ENCODE assay signal across 20 cellular contexts in the genomic region with DNA sequence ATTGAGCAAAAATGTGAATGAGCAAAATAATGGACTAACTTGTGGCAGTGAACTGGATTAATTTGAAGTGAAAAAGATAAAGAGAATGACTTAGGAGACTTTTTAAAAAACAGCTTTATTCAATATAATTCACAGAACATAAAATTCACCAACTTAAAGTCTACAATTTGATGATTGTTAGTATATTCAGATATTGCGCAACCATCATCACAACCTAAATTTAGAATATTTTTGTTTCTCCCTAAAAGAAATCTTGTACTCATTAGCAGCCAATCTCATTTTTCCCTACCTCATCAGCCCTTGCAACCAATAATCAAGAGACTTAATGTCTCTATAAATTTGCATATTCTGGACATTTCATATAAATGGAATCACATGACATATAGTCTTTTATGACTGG.
DNase-seq lines count a peak whose midpoint lies in the region; ATAC-seq, FAIRE-seq and TF ChIP-seq lines count a peak whose summit lies in the region.
"Had no signal": no experiment of that assay in that cellular context is flagged by ENCODE, and none has a peak within 500 bp of the region (broad histone marks: within the 10 kb centered on the region; RNA-seq: fewer than 3 reads in every experiment).

No MANE protein-coding gene starts in this region.

- H2AK5ac ChIP-seq in IMR-90 (ENCODE audit: low read depth, low read length), result no peak overlapping the region
- no peak overlapping the region for H2AK5ac ChIP-seq in H1 (ENCODE audit: low read depth, low read length)

- H3K4me3 ChIP-seq in HepG2 (replicated peaks in 1 of 3; ENCODE audit: insufficient read depth in 1 of 3, low read depth in 2 of 3, low read length in 3 of 3), result no peak overlapping the region
- no peak overlapping the region for H3K4me3 ChIP-seq in right lobe of liver
- H3K4me3 ChIP-seq in IMR-90 (ENCODE audit: insufficient read depth, low read depth, low read length), result no peak overlapping the region
- no peak overlapping the region for H3K4me3 ChIP-seq in H1 (ENCODE audit: extremely low read depth in 1 of 4, insufficient read depth in 2 of 4, low read depth in 3 of 4, low read length in 4 of 4)
- no peak overlapping the region for H3K4me3 ChIP-seq in small intestine (ENCODE audit: low read depth in 1 of 2, low read length in 2 of 2)
- H3K4me3 ChIP-seq: BLaER1 treated with 17β-estradiol and CSF1 and Interleukin-3, amounts not matched to agents 10 nM and 100 nM had no signal

- no peak overlapping the region for H2BK120ac ChIP-seq in IMR-90 (ENCODE audit: low read depth, low read length)
- no peak overlapping the region for H2BK120ac ChIP-seq in H1 (replicated peaks; ENCODE audit: low read depth, low read length)

- DNase-seq in HepG2 (ENCODE audit: low spot score) (no peak), right lobe of liver (no peak), IMR-90 (no peak), H1 (ENCODE audit: low read depth in 1 of 2, low spot score in 2 of 2) (no peak), islet precursor cell (no peak), small intestine (no peak)
- DNase-seq: ACHN; AML-193; BE2C; Calu3; CD4-positive, alpha-beta T cell; CD8-positive, alpha-beta memory T cell; DMS53; DMS79 treated with DMSO at 0.1 percent for 48 hours; H9; HFFc6 had no signal

- H3K4me2 ChIP-seq in HepG2 (ENCODE audit: low read depth, low read length) (no peak overlapping the region), IMR-90 (ENCODE audit: low read depth, low read length) (no peak overlapping the region), H1 (ENCODE audit: insufficient read depth in 1 of 2, low read depth in 2 of 2, low read length in 2 of 2) (no peak overlapping the region)
- H3K4me2 ChIP-seq: BLaER1 treated with 17β-estradiol and CSF1 and Interleukin-3, amounts not matched to agents 10 nM and 100 nM had no signal

- H2BK20ac ChIP-seq in IMR-90 (ENCODE audit: low read depth, low read length), result no peak overlapping the region
- H2BK20ac ChIP-seq in H1 (ENCODE audit: low read length), result no peak overlapping the region

- dilution Hi-C loops in IMR-90 (cut with HindIII; ENCODE audit: low sequenced_read_pairs, unreplicated experiment), result no loop called here

- 100% methylated on average over 1 of the region's 1 CpG for WGBS in HepG2 (ENCODE audit: low lambda C conversion rate)
- 91% methylated on average over 1 of the region's 1 CpG for WGBS in right lobe of liver (ENCODE audit: insufficient coverage, low coverage, low lambda C conversion rate, missing lambda C conversion rate)
- WGBS in IMR-90 (ENCODE audit: extremely low coverage in 2 of 2, insufficient read length in 1 of 2), 2 experiments, result no CpG with 5 or more reads among the region's 1 CpG
- WGBS in H1 (ENCODE audit: extremely low coverage in 1 of 2, insufficient coverage in 1 of 2, insufficient read length in 1 of 2, insufficient replicate concordance in 2 of 2, low coverage in 1 of 2, low lambda C conversion rate in 2 of 2, missing lambda C conversion rate in 1 of 2), 2 experiments, result 95% methylated on average over 1 of the region's 1 CpG; no CpG with 5 or more reads in 1 of the 2 experiments
- WGBS in small intestine, 3 donors, result 94 to 100% (median 100%) methylated on average over 1 of the region's 1 CpG

- no peak for TF ChIP-seq POLR2A in HepG2 (IDR thresholded peaks at IDR 0.05; ENCODE audit: insufficient read depth in 1 of 2, low read depth in 2 of 2, low read length in 2 of 2)
- TF ChIP-seq POLR2A in right lobe of liver (IDR thresholded peaks at IDR 0.05), result no peak
- TF ChIP-seq POLR2A in IMR-90 (IDR thresholded peaks at IDR 0.05; ENCODE audit: low read depth, low read length), result no peak
- TF ChIP-seq POLR2A in H1 (IDR thresholded peaks at IDR 0.05; ENCODE audit: control extremely low read depth in 1 of 2, low read depth in 2 of 2, low read length in 2 of 2), result no peak

- TF ChIP-seq CTCF in HepG2 (CRISPR knock-in tag; IDR thresholded peaks at IDR 0.05) (no peak), right lobe of liver (IDR thresholded peaks at IDR 0.05) (no peak), IMR-90 (conservative IDR thresholded peaks at IDR 0.05; ENCODE audit: low read depth, low read length) (no peak), H1 (IDR thresholded peaks at IDR 0.05; ENCODE audit: control extremely low read depth in 1 of 3, insufficient read depth in 1 of 3, low read depth in 1 of 3, low read length in 3 of 3) (no peak)

- no peak overlapping the region for H2AK9ac ChIP-seq in IMR-90 (replicated peaks; ENCODE audit: low read depth, low read length, poor library complexity)

- no peak overlapping the region for H3K18ac ChIP-seq in IMR-90 (ENCODE audit: low read depth, low read length)
- H3K18ac ChIP-seq in H1 (ENCODE audit: extremely low read depth, low read length), result no peak overlapping the region

- no peaks in the 10 kb centered on the region for H3K9me1 ChIP-seq in IMR-90 (ENCODE audit: insufficient read depth, low read length)

- H3K23ac ChIP-seq in IMR-90 (ENCODE audit: low read depth, low read length) (no peak overlapping the region), H1 (ENCODE audit: insufficient read length) (no peak overlapping the region)

- H3K14ac ChIP-seq in IMR-90 (replicated peaks; ENCODE audit: low read depth, low read length) (no peak overlapping the region), H1 (ENCODE audit: insufficient read length) (no peak overlapping the region)

- H3K9ac ChIP-seq in HepG2 (ENCODE audit: insufficient read depth, low read depth, low read length) (no peak overlapping the region), IMR-90 (ENCODE audit: low read depth, low read length) (no peak overlapping the region), H1 (replicated peaks in 1 of 4; ENCODE audit: extremely low read depth in 1 of 4, low read depth in 3 of 4, low read length in 3 of 4) (no peak overlapping the region)
- H3K9ac ChIP-seq: BLaER1 treated with 17β-estradiol and CSF1 and Interleukin-3, amounts not matched to agents 10 nM and 100 nM had no signal

- in situ Hi-C loops in HepG2 (cut with HindIII; ENCODE audit: extremely low pct_ligation_motif_present, low pct_unique_long_range_greater_than_20kb) (no loop called here), IMR-90 (cut with MboI; ENCODE audit: low sequenced_read_pairs) (no loop called here)

- H3K9me3 ChIP-seq in HepG2 (ENCODE audit: low read length), result 0 out of 2 replicates have a peak, but pooled peaks cover 7% of the 10 kb centered on the region
- no peaks in the 10 kb centered on the region for H3K9me3 ChIP-seq in right lobe of liver
- H3K9me3 ChIP-seq in IMR-90 (ENCODE audit: control insufficient read depth, insufficient read depth, low read length), result no peaks in the 10 kb centered on the region
- no peaks in the 10 kb centered on the region for H3K9me3 ChIP-seq in H1 (ENCODE audit: insufficient read depth in 2 of 2, low read depth in 1 of 2, low read length in 1 of 2)
- H3K9me3 ChIP-seq in small intestine (ENCODE audit: control insufficient read depth, low read depth), result no peaks in the 10 kb centered on the region
- H3K9me3 ChIP-seq: BE2C had no signal

- BruUV-seq in HepG2 (replicated peaks; lab: Mats Ljungman, UMichigan) (no TSS peak), IMR-90 (replicated peaks; lab: Mats Ljungman, UMichigan) (no TSS peak)

- no peak for ATAC-seq in HepG2
- no peak for ATAC-seq in right lobe of liver
- ATAC-seq in IMR-90 (ENCODE audit: low read depth), result no peak

- H4K5ac ChIP-seq in IMR-90 (ENCODE audit: low read depth, low read length), result no peak overlapping the region
- no peak overlapping the region for H4K5ac ChIP-seq in H1 (ENCODE audit: insufficient read length, low read depth, low read length)

- POLR2A ChIA-PET in HepG2 (lab: Yijun Ruan, JAX), result no interaction called here
- POLR2A ChIA-PET in IMR-90 (lab: Charles Lee; ENCODE audit: unreplicated experiment), result no interaction called here
- POLR2A ChIA-PET in H1 (lab: Charles Lee; ENCODE audit: partially characterized antibody), result no interaction called here

- H4K91ac ChIP-seq in IMR-90 (ENCODE audit: insufficient read depth, low read depth, low read length) (no peak overlapping the region), H1 (replicated peaks; ENCODE audit: insufficient read length, low read length) (no peak overlapping the region)

- H3K56ac ChIP-seq in IMR-90 (ENCODE audit: extremely low read depth, insufficient read depth, low read length) (no peak overlapping the region), H1 (replicated peaks; ENCODE audit: insufficient read length, low read depth, low read length) (no peak overlapping the region)

- H3K4me1 ChIP-seq in HepG2 (ENCODE audit: insufficient read depth, low read length) (peaks cover 50% of the 10 kb centered on the region), right lobe of liver (no peaks in the 10 kb centered on the region), IMR-90 (ENCODE audit: control insufficient read depth, insufficient read depth, low read length) (no peaks in the 10 kb centered on the region), H1 (replicated peaks in 1 of 4; ENCODE audit: control insufficient read depth in 3 of 4, insufficient read depth in 4 of 4, low read length in 3 of 4) (no peaks in the 10 kb centered on the region), small intestine (ENCODE audit: control insufficient read depth in 2 of 2, insufficient read depth in 1 of 2, low read depth in 1 of 2, low read length in 1 of 2) (no peaks in the 10 kb centered on the region)
- H3K4me1 ChIP-seq: BE2C had no signal

- H2AFZ ChIP-seq in HepG2 (ENCODE audit: low read length) (no peak overlapping the region), IMR-90 (replicated peaks; ENCODE audit: low read length, poor library complexity) (no peak overlapping the region), H1 (ENCODE audit: low read length) (no peak overlapping the region)

- H3K79me2 ChIP-seq in HepG2 (ENCODE audit: insufficient read depth, low read length) (no peaks in the 10 kb centered on the region), H1 (ENCODE audit: control insufficient read depth in 1 of 2, insufficient read depth in 2 of 2, low read length in 2 of 2) (no peaks in the 10 kb centered on the region)

- CTCF ChIA-PET in HepG2 (lab: Yijun Ruan, JAX; ENCODE audit: low intra/inter-chr PET ratio, low total read pairs) (no interaction called here), IMR-90 (lab: Yijun Ruan, JAX) (no interaction called here), H1 (lab: Charles Lee; ENCODE audit: partially characterized antibody) (interaction anchor here (1.3 kb wide), 1 partner anchor 10 kb away, joined by 3 read pairs; no protein-coding TSS in a partner anchor)

- H2BK15ac ChIP-seq in IMR-90 (ENCODE audit: low read depth, low read length) (no peak overlapping the region), H1 (ENCODE audit: low read length) (no peak overlapping the region)

- TF ChIP-seq EP300 in HepG2 (IDR thresholded peaks at IDR 0.05; ENCODE audit: low read depth in 2 of 2, low read length in 2 of 2) (no peak), HepG2 (CRISPR knock-in tag; IDR thresholded peaks at IDR 0.05; ENCODE audit: borderline replicate concordance) (no peak), H1 (IDR thresholded peaks at IDR 0.05; ENCODE audit: borderline replicate concordance in 1 of 2, low read depth in 2 of 2, low read length in 2 of 2) (no peak)

- H3K27me3 ChIP-seq in HepG2 (ENCODE audit: control insufficient read depth in 1 of 2, insufficient read depth in 2 of 2, low read length in 2 of 2) (no peaks in the 10 kb centered on the region), right lobe of liver (no peaks in the 10 kb centered on the region), IMR-90 (ENCODE audit: control insufficient read depth, insufficient read depth, low read length) (no peaks in the 10 kb centered on the region), H1 (replicated peaks in 1 of 4; ENCODE audit: control insufficient read depth in 3 of 4, extremely low read depth in 1 of 4, insufficient read depth in 3 of 4, low read length in 3 of 4) (no peaks in the 10 kb centered on the region), small intestine (ENCODE audit: control insufficient read depth in 2 of 2, insufficient read depth in 2 of 2, low read length in 2 of 2) (no peaks in the 10 kb centered on the region)
- H3K27me3 ChIP-seq: BE2C; BLaER1 treated with 17β-estradiol and CSF1 and Interleukin-3, amounts not matched to agents 10 nM and 100 nM had no signal

- no peak overlapping the region for H3K4ac ChIP-seq in IMR-90 (ENCODE audit: low read depth, low read length)
- H3K4ac ChIP-seq in H1 (replicated peaks; ENCODE audit: insufficient read length, low read depth, low read length), result no peak overlapping the region

- H3K27ac ChIP-seq in HepG2 (ENCODE audit: extremely low read length, insufficient read depth, low read length) (no peak overlapping the region), right lobe of liver (no peak overlapping the region), IMR-90 (ENCODE audit: insufficient read depth, low read length) (no peak overlapping the region), H1 (ENCODE audit: low read depth, low read length) (no peak overlapping the region), small intestine (ENCODE audit: low read depth in 1 of 2, low read length in 1 of 2) (no peak overlapping the region)
- H3K27ac ChIP-seq: 22Rv1; BLaER1 treated with 17β-estradiol and CSF1 and Interleukin-3, amounts not matched to agents 10 nM and 100 nM had no signal

- H4K20me1 ChIP-seq in HepG2 (ENCODE audit: insufficient read depth, low read length) (no peaks in the 10 kb centered on the region), IMR-90 (ENCODE audit: insufficient read depth, low read length) (no peaks in the 10 kb centered on the region), H1 (replicated peaks in 1 of 2; ENCODE audit: control insufficient read depth in 1 of 2, insufficient read depth in 2 of 2, low read length in 2 of 2) (no peaks in the 10 kb centered on the region)
- H4K20me1 ChIP-seq: BLaER1 treated with 17β-estradiol and CSF1 and Interleukin-3, amounts not matched to agents 10 nM and 100 nM had no signal

- H4K8ac ChIP-seq in IMR-90 (ENCODE audit: low read depth in 2 of 2, low read length in 2 of 2) (no peak overlapping the region), H1 (ENCODE audit: extremely low read depth, insufficient read depth, low read length) (no peak overlapping the region)

- H3K79me1 ChIP-seq in IMR-90 (ENCODE audit: low read depth in 1 of 2, low read length in 2 of 2) (no peaks in the 10 kb centered on the region), H1 (ENCODE audit: low read depth, low read length) (no peaks in the 10 kb centered on the region)

- FAIRE-seq in HepG2 (lab: Jason Lieb, UNC) (no peak), H1 (lab: Jason Lieb, UNC) (no peak), small intestine (lab: Jason Lieb, UNC) (no peak)
- FAIRE-seq: A204.1, GM12892 had no signal

- no peak overlapping the region for H2BK12ac ChIP-seq in H1 (ENCODE audit: low read depth, low read length)

- H2BK5ac ChIP-seq in IMR-90 (ENCODE audit: low read depth, low read length, poor library complexity, severe bottlenecking) (no peak overlapping the region), H1 (ENCODE audit: low read depth, low read length) (no peak overlapping the region)

- TF ChIP-seq RAD21 in HepG2 (CRISPR knock-in tag; IDR thresholded peaks at IDR 0.05) (no peak), IMR-90 (IDR thresholded peaks at IDR 0.05; ENCODE audit: low read length) (no peak), H1 (IDR thresholded peaks at IDR 0.05 in 1 of 2, conservative IDR thresholded peaks at IDR 0.05 in 1 of 2; ENCODE audit: low read depth in 2 of 2, low read length in 2 of 2) (no peak)

- intact Hi-C loops in HepG2 (cut with micrococcal nuclease; ENCODE audit: unreplicated experiment) (no loop called here), right lobe of liver (cut with DNase I) (no loop called here), IMR-90 (cut with micrococcal nuclease) (no loop called here)

- no peaks in the 10 kb centered on the region for H3K23me2 ChIP-seq in H1 (ENCODE audit: low read depth, low read length)

- no peaks in the 10 kb centered on the region for H3K36me3 ChIP-seq in HepG2 (replicated peaks in 1 of 2; ENCODE audit: control insufficient read depth in 1 of 2, insufficient read depth in 2 of 2, low read length in 2 of 2)
- H3K36me3 ChIP-seq in right lobe of liver, result no peaks in the 10 kb centered on the region
- H3K36me3 ChIP-seq in IMR-90 (ENCODE audit: control insufficient read depth, insufficient read depth, low read length), result no peaks in the 10 kb centered on the region
- H3K36me3 ChIP-seq in H1 (ENCODE audit: control insufficient read depth in 2 of 4, insufficient read depth in 4 of 4, low read length in 3 of 4), result no peaks in the 10 kb centered on the region
- no peaks in the 10 kb centered on the region for H3K36me3 ChIP-seq in small intestine (ENCODE audit: control insufficient read depth in 2 of 2, insufficient read depth in 2 of 2, low read length in 2 of 2)
- H3K36me3 ChIP-seq: BE2C; BLaER1 treated with 17β-estradiol and CSF1 and Interleukin-3, amounts not matched to agents 10 nM and 100 nM had no signal

Comparison
In these comparisons a context has a peak if more than half of its experiments do, and no peak if none do; other contexts are left out.
1. Of the 41 proteins assayed by ChIP-seq in both HepG2 and H1: peak only in HepG2: none; only in H1: none; in both: CEBPB; in neither: 40.